ENCODE assay signal across 16 cellular contexts in the genomic region with DNA sequence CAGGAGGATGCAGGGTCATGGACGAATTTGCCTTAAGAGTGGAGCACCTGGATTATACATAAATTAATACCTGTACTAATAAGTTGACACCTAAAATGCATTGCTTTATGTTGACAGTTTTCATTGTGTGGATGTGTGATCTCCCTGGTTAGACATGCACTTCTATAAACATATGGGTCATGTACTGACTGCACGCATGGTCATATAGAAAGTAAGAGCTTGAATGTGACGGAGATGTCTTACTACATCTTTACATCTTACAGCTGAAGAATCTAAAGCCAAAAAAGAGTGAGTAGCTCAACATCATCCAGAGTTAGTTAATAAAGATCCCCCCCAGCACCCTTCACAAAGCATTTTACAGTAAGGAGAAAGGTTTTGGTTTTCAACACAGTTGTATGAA.
DNase-seq lines count a peak whose midpoint lies in the region; ATAC-seq, FAIRE-seq and TF ChIP-seq lines count a peak whose summit lies in the region.
"Had no signal": no experiment of that assay in that cellular context is flagged by ENCODE, and none has a peak within 500 bp of the region (broad histone marks: within the 10 kb centered on the region; RNA-seq: fewer than 3 reads in every experiment).

No MANE protein-coding gene starts in this region.

- H3K27me3 Mint-ChIP-seq in activated T-cell treated with anti-CD3 and anti-CD28 coated beads, Interleukin-2, amount 50 U/mL, for 4 hours (ENCODE audit: low read depth): peaks cover 9% of the 10 kb centered on the region
- peaks cover 12% of the 10 kb centered on the region for H3K27me3 Mint-ChIP-seq in activated T-cell treated with anti-CD3 and anti-CD28 coated beads, Interleukin-2, amount 50 U/mL, for 24 hours

- no peaks in the 10 kb centered on the region for H3K36me3 ChIP-seq in IMR-90 (ENCODE audit: control insufficient read depth, insufficient read depth, low read length)
- no peaks in the 10 kb centered on the region for H3K36me3 ChIP-seq in GM12878 (ENCODE audit: control insufficient read depth in 2 of 2, insufficient read depth in 2 of 2, low read length in 1 of 2)
- H3K36me3 ChIP-seq in neutrophil: no peaks in the 10 kb centered on the region
- H3K36me3 ChIP-seq: BLaER1 had no signal

- H3K4me3 Mint-ChIP-seq in activated T-cell treated with anti-CD3 and anti-CD28 coated beads, Interleukin-2, amount 50 U/mL, for 4 hours: no peak overlapping the region
- no peak overlapping the region for H3K4me3 Mint-ChIP-seq in activated T-cell treated with anti-CD3 and anti-CD28 coated beads, Interleukin-2, amount 50 U/mL, for 24 hours
- H3K4me3 Mint-ChIP-seq: HFFc6 had no signal

- H3K4me1 Mint-ChIP-seq in activated T-cell treated with anti-CD3 and anti-CD28 coated beads, Interleukin-2, amount 50 U/mL, for 4 hours (ENCODE audit: low read depth): no peaks in the 10 kb centered on the region
- H3K4me1 Mint-ChIP-seq in activated T-cell treated with anti-CD3 and anti-CD28 coated beads, Interleukin-2, amount 50 U/mL, for 24 hours (ENCODE audit: low read depth): peaks cover 24% of the 10 kb centered on the region

- no peaks in the 10 kb centered on the region for H3K36me3 Mint-ChIP-seq in activated T-cell treated with anti-CD3 and anti-CD28 coated beads, Interleukin-2, amount 50 U/mL, for 4 hours (ENCODE audit: insufficient read depth)
- H3K36me3 Mint-ChIP-seq in activated T-cell treated with anti-CD3 and anti-CD28 coated beads, Interleukin-2, amount 50 U/mL, for 24 hours (ENCODE audit: low read depth): no peaks in the 10 kb centered on the region

- no peak overlapping the region for H2BK20ac ChIP-seq in IMR-90 (ENCODE audit: low read depth, low read length)

- H3K9ac ChIP-seq in IMR-90 (ENCODE audit: low read depth, low read length): no peak overlapping the region
- H3K9ac ChIP-seq in GM12878 (ENCODE audit: control insufficient read depth, insufficient read depth, low read length): no peak overlapping the region
- H3K9ac ChIP-seq: BLaER1 had no signal

- H3K9me1 ChIP-seq in IMR-90 (ENCODE audit: insufficient read depth, low read length): no peaks in the 10 kb centered on the region

- H2AK9ac ChIP-seq in IMR-90 (replicated peaks; ENCODE audit: low read depth, low read length, poor library complexity): no peak overlapping the region

- intact Hi-C loops in IMR-90 (cut with micrococcal nuclease): loop anchor here (10.0 kb wide), 1 partner anchor 787 kb away; no protein-coding TSS in a partner anchor
- intact Hi-C loops in GM12878 (cut with micrococcal nuclease; ENCODE audit: unreplicated experiment): no loop called here

- TF ChIP-seq POLR2A in IMR-90 (IDR thresholded peaks at IDR 0.05; ENCODE audit: low read depth, low read length) (no peak), GM12878 (IDR thresholded peaks at IDR 0.05; ENCODE audit: low read depth, low read length) (no peak)

- H3K4me1 ChIP-seq in IMR-90 (ENCODE audit: control insufficient read depth, insufficient read depth, low read length) (no peaks in the 10 kb centered on the region; the same call in 1 of the 2 replicates), GM12878 (ENCODE audit: control insufficient read depth, insufficient read depth, low read length) (no peaks in the 10 kb centered on the region), neutrophil (ENCODE audit: control insufficient read depth in 1 of 2, insufficient read depth in 1 of 2, low read depth in 1 of 2, low read length in 1 of 2) (peaks cover 22 to 25% of the 10 kb centered on the region in 2 experiments)

- in situ Hi-C loops in IMR-90 (cut with MboI; ENCODE audit: low sequenced_read_pairs): loop anchor here (25.0 kb wide), 1 partner anchor 625 kb away; no protein-coding TSS in a partner anchor
- in situ Hi-C loops in GM12878 (cut with MboI): no loop called here

- no peak overlapping the region for H3K27ac Mint-ChIP-seq in activated T-cell treated with anti-CD3 and anti-CD28 coated beads, Interleukin-2, amount 50 U/mL, for 24 hours
- H3K27ac Mint-ChIP-seq: HFFc6 had no signal

- H3K4me2 ChIP-seq in IMR-90 (ENCODE audit: low read depth, low read length) (no peak overlapping the region), GM12878 (ENCODE audit: control insufficient read depth, insufficient read depth) (no peak overlapping the region)
- H3K4me2 ChIP-seq: BLaER1 had no signal

- H3K4me3 ChIP-seq in IMR-90 (ENCODE audit: insufficient read depth, low read depth, low read length): no peak overlapping the region
- H3K4me3 ChIP-seq in GM12878: no peak overlapping the region
- H3K4me3 ChIP-seq in neutrophil (ENCODE audit: low read depth in 1 of 2, low read length in 1 of 2): no peak overlapping the region
- H3K4me3 ChIP-seq: BLaER1 had no signal

- TF ChIP-seq CTCF in IMR-90 (conservative IDR thresholded peaks at IDR 0.05; ENCODE audit: low read depth, low read length): no peak
- TF ChIP-seq CTCF in GM12878 (IDR thresholded peaks at IDR 0.05 in 2 of 3, conservative IDR thresholded peaks at IDR 0.05 in 1 of 3; ENCODE audit: control insufficient read depth in 2 of 3, extremely low read depth in 1 of 3, insufficient read depth in 1 of 3, low read depth in 3 of 3, low read length in 3 of 3): no peak
- TF ChIP-seq CTCF in neutrophil (IDR thresholded peaks at IDR 0.05): no peak

- no peak overlapping the region for H2BK5ac ChIP-seq in IMR-90 (ENCODE audit: low read depth, low read length, poor library complexity, severe bottlenecking)

- H3K4ac ChIP-seq in IMR-90 (ENCODE audit: low read depth, low read length): no peak overlapping the region

- WGBS in IMR-90 (ENCODE audit: extremely low coverage in 2 of 2, insufficient read length in 1 of 2), 2 experiments: no CpG with 5 or more reads among the region's 3 CpGs
- 19% methylated on average over 3 of the region's 3 CpGs for WGBS in GM12878 (ENCODE audit: insufficient coverage, insufficient replicate concordance, low lambda C conversion rate, missing lambda C conversion rate)

- H3K27me3 ChIP-seq in IMR-90 (ENCODE audit: control insufficient read depth, insufficient read depth, low read length): no peaks in the 10 kb centered on the region
- H3K27me3 ChIP-seq in GM12878 (replicated peaks in 1 of 2; ENCODE audit: control insufficient read depth in 2 of 2, insufficient read depth in 2 of 2, low read length in 1 of 2): no peaks in the 10 kb centered on the region; a peak in 1 of 4 replicates
- H3K27me3 ChIP-seq in neutrophil: no peaks in the 10 kb centered on the region
- H3K27me3 ChIP-seq: BLaER1 had no signal

- CTCF ChIA-PET in IMR-90 (lab: Yijun Ruan, JAX) (no interaction called here), GM12878 (lab: Yijun Ruan, JAX) (no interaction called here)

- no peak overlapping the region for H3K56ac ChIP-seq in IMR-90 (ENCODE audit: extremely low read depth, insufficient read depth, low read length)

- POLR2A ChIA-PET in IMR-90 (lab: Charles Lee; ENCODE audit: unreplicated experiment) (no interaction called here), GM12878 (lab: Charles Lee) (no interaction called here)

- SMC1A ChIA-PET in GM12878 (lab: Charles Lee; ENCODE audit: uncharacterized antibody, unreplicated experiment): interaction anchor here (0.5 to 1.5 kb wide), 3 partner anchors 159 to 703 kb away, joined by 3 to 4 read pairs (median 3); no protein-coding TSS in a partner anchor

- no peaks in the 10 kb centered on the region for H3K9me3 ChIP-seq in IMR-90 (ENCODE audit: control insufficient read depth, insufficient read depth, low read length)
- H3K9me3 ChIP-seq in GM12878 (replicated peaks; ENCODE audit: control insufficient read depth, insufficient read depth, low read length): no peaks in the 10 kb centered on the region
- H3K9me3 ChIP-seq in neutrophil: no peaks in the 10 kb centered on the region
- H3K9me3 ChIP-seq: BLaER1 had no signal

- H3K79me1 ChIP-seq in IMR-90 (ENCODE audit: low read depth in 1 of 2, low read length in 2 of 2): no peaks in the 10 kb centered on the region

- H3K27ac ChIP-seq in IMR-90 (ENCODE audit: insufficient read depth, low read length): no peak overlapping the region
- no peak overlapping the region for H3K27ac ChIP-seq in GM12878 (ENCODE audit: control insufficient read depth, insufficient read depth)
- H3K27ac ChIP-seq in neutrophil: peak overlapping the region; percentile 27
- H3K27ac ChIP-seq: BLaER1 had no signal

- no peak overlapping the region for H4K5ac ChIP-seq in IMR-90 (ENCODE audit: low read depth, low read length)

- H2AK5ac ChIP-seq in IMR-90 (ENCODE audit: low read depth, low read length): no peak overlapping the region

- H4K8ac ChIP-seq in IMR-90 (ENCODE audit: low read depth in 2 of 2, low read length in 2 of 2): no peak overlapping the region

- FAIRE-seq in GM12878 (lab: Jason Lieb, UNC): no peak
- FAIRE-seq: H1 had no signal

- ATAC-seq in activated T-cell treated with anti-CD3 and anti-CD28 coated beads, Interleukin-2, amount 50 U/mL, for 4 hours: peak; percentile 34 to 62
- ATAC-seq in IMR-90 (ENCODE audit: low read depth) (no peak), GM12878 (peak; percentile 53), GM19035 (IDR thresholded peaks at IDR 0.05; ENCODE audit: unreplicated experiment) (no peak)

- H3K18ac ChIP-seq in IMR-90 (ENCODE audit: low read depth, low read length): no peak overlapping the region

- no peak overlapping the region for H3K23ac ChIP-seq in IMR-90 (ENCODE audit: low read depth, low read length)

- 0 out of 2 replicates have a peak overlapping the region, but pooled peaks have one; percentile 17 for H2BK120ac ChIP-seq in IMR-90 (ENCODE audit: low read depth, low read length)

- no peak for TF ChIP-seq EP300 in GM12878 (IDR thresholded peaks at IDR 0.05; ENCODE audit: borderline replicate concordance in 1 of 2, control insufficient read depth in 1 of 2, low read depth in 2 of 2, low read length in 2 of 2)

- H3K79me2 ChIP-seq in GM12878 (ENCODE audit: control insufficient read depth, insufficient read depth, low read length): no peaks in the 10 kb centered on the region

- dilution Hi-C loops in IMR-90 (cut with HindIII; ENCODE audit: low sequenced_read_pairs, unreplicated experiment): no loop called here

- H4K20me1 ChIP-seq in IMR-90 (ENCODE audit: insufficient read depth, low read length): no peaks in the 10 kb centered on the region
- H4K20me1 ChIP-seq in GM12878 (ENCODE audit: control insufficient read depth, insufficient read depth): no peaks in the 10 kb centered on the region
- H4K20me1 ChIP-seq: BLaER1 had no signal

- no peak overlapping the region for H2AFZ ChIP-seq in IMR-90 (replicated peaks; ENCODE audit: low read length, poor library complexity)
- no peak overlapping the region for H2AFZ ChIP-seq in GM12878 (ENCODE audit: control insufficient read depth, low read depth, low read length)

- no peak overlapping the region for H4K91ac ChIP-seq in IMR-90 (ENCODE audit: insufficient read depth, low read depth, low read length)

- H3K9me3 Mint-ChIP-seq in activated T-cell treated with anti-CD3 and anti-CD28 coated beads, Interleukin-2, amount 50 U/mL, for 4 hours: no peaks in the 10 kb centered on the region
- no peaks in the 10 kb centered on the region for H3K9me3 Mint-ChIP-seq in activated T-cell treated with anti-CD3 and anti-CD28 coated beads, Interleukin-2, amount 50 U/mL, for 24 hours
- H3K9me3 Mint-ChIP-seq: HFFc6 had no signal

- BruUV-seq in IMR-90 (replicated peaks; lab: Mats Ljungman, UMichigan) (no TSS peak), GM12878 (replicated peaks; lab: Mats Ljungman, UMichigan) (no TSS peak)

- TF ChIP-seq RAD21 in IMR-90 (IDR thresholded peaks at IDR 0.05; ENCODE audit: low read length): no peak
- no peak for TF ChIP-seq RAD21 in GM12878 (IDR thresholded peaks at IDR 0.05; ENCODE audit: insufficient read depth, low read depth, low read length)

- no peak overlapping the region for H3K14ac ChIP-seq in IMR-90 (replicated peaks; ENCODE audit: low read depth, low read length)

- H2BK15ac ChIP-seq in IMR-90 (ENCODE audit: low read depth, low read length): peak overlapping the region; percentile 25; the same call in 1 of the 3 replicates

- DNase-seq in activated T-cell treated with anti-CD3 and anti-CD28 coated beads, Interleukin-2, amount 50 U/mL, for 4 hours: no peak
- DNase-seq in activated T-cell treated with anti-CD3 and anti-CD28 coated beads, Interleukin-2, amount 50 U/mL, for 24 hours: no peak
- DNase-seq in IMR-90: no peak
- no peak for DNase-seq in GM12878 (ENCODE audit: low read depth, low spot score)
- no peak for DNase-seq in hippocampal formation (lab: John Stamatoyannopoulos, UW)
- DNase-seq in stimulated activated CD4-positive, alpha-beta T cell treated with anti-CD3 and anti-CD28 coated beads, Interleukin-4, amount 100 ng/mL, for 4 hours: no peak
- DNase-seq: 8988T, AML-193, DMS53, GF-D8, HCEC 1CT, HFFc6 had no signal

- RAD21 ChIA-PET in GM12878 (lab: Charles Lee; ENCODE audit: unreplicated experiment): no interaction called here

Comparison
In these comparisons a context has a peak if more than half of its experiments do, and no peak if none do; other contexts are left out.
1. ATAC-seq: peak in activated T-cell treated with anti-CD3 and anti-CD28 coated beads, Interleukin-2, amount 50 U/mL, for 4 hours (2 of 2) and GM12878 (single experiment); none in IMR-90 (single experiment) and GM19035 (single experiment).